10 cellular contexts compared by ENCODE assay signal in genomic region chr14:89185919-89186849, GRCh38.
DNase-seq lines count a peak whose midpoint lies in the region; ATAC-seq and TF ChIP-seq lines count a peak whose summit lies in the region.
"Had no signal": no experiment of that assay in that cellular context is flagged by ENCODE, and none has a peak within 500 bp of the region (broad histone marks: within the 10 kb centered on the region; RNA-seq: fewer than 3 reads in every experiment).

No MANE protein-coding gene starts in this region.

- no peaks in the 10 kb centered on the region for H3K27me3 Mint-ChIP-seq in effector memory CD8-positive, alpha-beta T cell

- no peak for ATAC-seq in effector memory CD8-positive, alpha-beta T cell (replicated peaks)
- ATAC-seq in omental fat pad (ENCODE audit: low FRiP score) (peak; percentile 87), HG03097 (IDR thresholded peaks at IDR 0.05; ENCODE audit: low FRiP score, unreplicated experiment) (no peak)

- H3K9me3 Mint-ChIP-seq in effector memory CD8-positive, alpha-beta T cell: no peaks in the 10 kb centered on the region

- peaks cover 11 to 17% of the 10 kb centered on the region in 2 donors for H3K4me1 Mint-ChIP-seq in effector memory CD8-positive, alpha-beta T cell (ENCODE audit: low read depth in 2 of 2)

- DNase-seq in DMS53 treated with DMSO at 0.1 percent for 48 hours (lab: John Stamatoyannopoulos, UW; ENCODE audit: unreplicated experiment) (peak; percentile 44), NCI-H226 (peak; percentile 61), omental fat pad (ENCODE audit: low spot score) (no peak), lower leg skin (ENCODE audit: low spot score in 2 of 2) (no peak), foreskin melanocyte (no peak)
- DNase-seq in effector memory CD8-positive, alpha-beta T cell: no peak
- no peak for DNase-seq in stimulated activated CD4-positive, alpha-beta T cell treated with anti-CD3 and anti-CD28 coated beads, Interleukin-4, amount 100 ng/mL, for 1 hour
- DNase-seq: activated T-cell treated with anti-CD3 and anti-CD28 coated beads, Interleukin-2, amount 50 U/mL, for 48 hours; thyroid gland had no signal

- TF ChIP-seq CTCF in omental fat pad (IDR thresholded peaks at IDR 0.05) (no peak), lower leg skin (IDR thresholded peaks at IDR 0.05) (no peak)

- peaks cover 11% of the 10 kb centered on the region for H3K36me3 Mint-ChIP-seq in effector memory CD8-positive, alpha-beta T cell (ENCODE audit: insufficient read depth)

- H3K4me3 Mint-ChIP-seq in effector memory CD8-positive, alpha-beta T cell: no peak overlapping the region

- intact Hi-C loops in lower leg skin (cut with DNase I; ENCODE audit: low total_unique reads): loop anchor here (10.0 kb wide), 1 partner anchor 219 kb away; no protein-coding TSS in a partner anchor

- TF ChIP-seq POLR2A in lower leg skin (IDR thresholded peaks at IDR 0.05): no peak

- no peak overlapping the region for H3K4me3 ChIP-seq in lower leg skin (ENCODE audit: low read depth, poor library complexity, severe bottlenecking)
- H3K4me3 ChIP-seq: thyroid gland had no signal

- H3K27ac Mint-ChIP-seq in effector memory CD8-positive, alpha-beta T cell: peak overlapping the region; percentile 38 to 80

- 53 to 61% methylated on average over 13 of the region's 13 CpGs for WGBS in lower leg skin, 2 donors

Comparison
In these comparisons a context has a peak if more than half of its experiments do, and no peak if none do; other contexts are left out.
1. DNase-seq: peak in DMS53 treated with DMSO at 0.1 percent for 48 hours (single experiment) and NCI-H226 (single experiment); none in effector memory CD8-positive, alpha-beta T cell (0 of 3), omental fat pad (single experiment), lower leg skin (0 of 2), stimulated activated CD4-positive, alpha-beta T cell treated with anti-CD3 and anti-CD28 coated beads, Interleukin-4, amount 100 ng/mL, for 1 hour (single experiment) and foreskin melanocyte (single experiment).